In genomic region chrX:63754860-63755579, GRCh38 we compare ENCODE assay signal across 8 cellular contexts. TPM values are rescaled to one million over a fixed set of nuclear protein-coding genes. Genes with fewer than 3 reads are reported as not detected.
DNase-seq lines count a peak whose midpoint lies in the region; ATAC-seq, FAIRE-seq and TF ChIP-seq lines count a peak whose summit lies in the region.

No MANE protein-coding gene starts in this region.

- FAIRE-seq in RCC 7860 (lab: Jason Lieb, UNC) = peak; percentile 92

- DNase-seq in DMS79 (lab: John Stamatoyannopoulos, UW) (peak; percentile 88), RCC 7860 (ENCODE audit: low spot score) (peak; percentile 81), esophagus squamous epithelium (lab: John Stamatoyannopoulos, UW) (peak; percentile 50), myocyte (ENCODE audit: low read depth) (peak; percentile 92)
- DNase-seq in activated T-helper 1 cell treated with anti-CD3 and anti-CD28 coated beads, Interleukin-12 subunit alpha, Interleukin-12 subunit beta, Interleukin-2, Interleukin-4 antibody, amounts not matched to agents 30 ng/mL and 10 ng/mL and 1 ng/mL, durations not matched to agents 14 hours and 24 hours and 36 hours (ENCODE audit: low spot score) = peak; percentile 81
- peak; percentile 75 to 82 for DNase-seq in stimulated activated CD8-positive, alpha-beta memory T cell treated with anti-CD3 and anti-CD28 coated beads, Interleukin-7, amount 100 ng/mL, for 4 hours (ENCODE audit: low read depth in 2 of 2)

- TF ChIP-seq CTCF in esophagus squamous epithelium (IDR thresholded peaks at IDR 0.05) = no peak

- H3K27ac ChIP-seq in KOPT-K1 (ENCODE audit: low read depth, low read length, poor library complexity, severe bottlenecking) (peak overlapping the region; percentile 92), esophagus squamous epithelium (peak overlapping the region; percentile 89 to 94 (median 92))

- H3K4me3 Mint-ChIP-seq in activated T-helper 1 cell treated with anti-CD3 and anti-CD28 coated beads, Interleukin-12 subunit alpha, Interleukin-12 subunit beta, Interleukin-2, Interleukin-4 antibody, amounts not matched to agents 30 ng/mL and 10 ng/mL and 1 ng/mL, durations not matched to agents 14 hours and 24 hours and 36 hours = peak overlapping the region; percentile 97

- peak overlapping the region; percentile 50 to 71 (median 62) for H3K4me3 ChIP-seq in esophagus squamous epithelium

- H3K9me3 ChIP-seq in KOPT-K1 (ENCODE audit: insufficient read depth, low read length, poor library complexity, severe bottlenecking) (no peaks in the 10 kb centered on the region), esophagus squamous epithelium (no peaks in the 10 kb centered on the region)

- H3K27ac Mint-ChIP-seq in activated T-helper 1 cell treated with anti-CD3 and anti-CD28 coated beads, Interleukin-12 subunit alpha, Interleukin-12 subunit beta, Interleukin-2, Interleukin-4 antibody, amounts not matched to agents 30 ng/mL and 10 ng/mL and 1 ng/mL, durations not matched to agents 14 hours and 24 hours and 36 hours = peak overlapping the region; percentile 94

- TF ChIP-seq POLR2A in esophagus squamous epithelium (IDR thresholded peaks at IDR 0.05) = peak in 3 of 4 donors; percentile 49 to 69 (median 66)

- peak; percentile 99 for ATAC-seq in GM21737 (IDR thresholded peaks at IDR 0.05; ENCODE audit: unreplicated experiment)

- H3K4me1 Mint-ChIP-seq in activated T-helper 1 cell treated with anti-CD3 and anti-CD28 coated beads, Interleukin-12 subunit alpha, Interleukin-12 subunit beta, Interleukin-2, Interleukin-4 antibody, amounts not matched to agents 30 ng/mL and 10 ng/mL and 1 ng/mL, durations not matched to agents 14 hours and 24 hours and 36 hours (ENCODE audit: low read depth) = peaks cover 56% of the 10 kb centered on the region

- H3K36me3 Mint-ChIP-seq in activated T-helper 1 cell treated with anti-CD3 and anti-CD28 coated beads, Interleukin-12 subunit alpha, Interleukin-12 subunit beta, Interleukin-2, Interleukin-4 antibody, amounts not matched to agents 30 ng/mL and 10 ng/mL and 1 ng/mL, durations not matched to agents 14 hours and 24 hours and 36 hours (ENCODE audit: low read depth) = no peaks in the 10 kb centered on the region

- no peaks in the 10 kb centered on the region for H3K27me3 ChIP-seq in esophagus squamous epithelium

- H3K36me3 ChIP-seq in KOPT-K1 (ENCODE audit: insufficient read depth, low read length) (no peaks in the 10 kb centered on the region), esophagus squamous epithelium (no peaks in the 10 kb centered on the region)

- H3K4me1 ChIP-seq in esophagus squamous epithelium = peaks cover 0 to 30% (median 5%) of the 10 kb centered on the region in 3 donors

- peaks cover 2% of the 10 kb centered on the region for H3K27me3 Mint-ChIP-seq in activated T-helper 1 cell treated with anti-CD3 and anti-CD28 coated beads, Interleukin-12 subunit alpha, Interleukin-12 subunit beta, Interleukin-2, Interleukin-4 antibody, amounts not matched to agents 30 ng/mL and 10 ng/mL and 1 ng/mL, durations not matched to agents 14 hours and 24 hours and 36 hours (ENCODE audit: insufficient read depth)

- intact Hi-C loops in activated T-helper 1 cell treated with anti-CD3 and anti-CD28 coated beads, Interleukin-12 subunit alpha, Interleukin-12 subunit beta, Interleukin-2, Interleukin-4 antibody, amounts not matched to agents 30 ng/mL and 10 ng/mL and 1 ng/mL, durations not matched to agents 14 hours and 24 hours and 36 hours (cut with micrococcal nuclease) = loop anchor here (1.0 to 10.0 kb wide), 8 partner anchors 9 to 1782 kb away; partner anchors contain the start of genes AMER1, MTMR8, SPIN4 and ZC3H12B
- intact Hi-C loops in esophagus squamous epithelium (cut with DNase I) = no loop called here

- H3K9me3 Mint-ChIP-seq in activated T-helper 1 cell treated with anti-CD3 and anti-CD28 coated beads, Interleukin-12 subunit alpha, Interleukin-12 subunit beta, Interleukin-2, Interleukin-4 antibody, amounts not matched to agents 30 ng/mL and 10 ng/mL and 1 ng/mL, durations not matched to agents 14 hours and 24 hours and 36 hours = no peaks in the 10 kb centered on the region

- 1 to 25% methylated on average over 22 to 31 of the region's 44 CpGs for WGBS in esophagus squamous epithelium, 2 donors

RNA-seq across cellular contexts. Expression of gene ARHGEF9, which starts 30.0 kb away (rescaled TPM):
- 18.9 and 20.2 TPM in 2 replicates for total RNA-seq in activated T-helper 1 cell treated with anti-CD3 and anti-CD28 coated beads, Interleukin-12 subunit alpha, Interleukin-12 subunit beta, Interleukin-2, Interleukin-4 antibody, amounts not matched to agents 30 ng/mL and 10 ng/mL and 1 ng/mL, durations not matched to agents 14 hours and 24 hours and 36 hours
- total RNA-seq in esophagus squamous epithelium (10 to 100 TPM in 3 of 4 donors, 1 to 10 TPM in 1; 7.2 to 25.2 (median 12.0) TPM), myocyte (28.8 and 41.9 TPM in 2 replicates)
- polyA plus RNA-seq in myocyte (2012) = 21.4 TPM

Comparison
In these comparisons a context has a peak if more than half of its experiments do, and no peak if none do; other contexts are left out.
1. Peak in every context shown above with its lines: DNase-seq, ATAC-seq, H3K4me3 ChIP-seq and H3K27ac ChIP-seq.